ENCODE assay signal across 1 cellular context in genomic region chr7:1480670-1481069, GRCh38.
TF ChIP-seq lines count a peak whose summit lies in the region.

No MANE protein-coding gene starts in this region.

TF ChIP-seq in GM23338, 12 proteins besides CTCF, POLR2A, EP300 and RAD21 (continued from another document):
- TF ChIP-seq ZNF462 (CRISPR knock-in tag; IDR thresholded peaks at IDR 0.05) (no peak), POLR2AphosphoS5 (IDR thresholded peaks at IDR 0.05; ENCODE audit: low read depth) (no peak), REST (IDR thresholded peaks at IDR 0.05; ENCODE audit: unreplicated experiment) (no peak), EZH2phosphoT487 (IDR thresholded peaks at IDR 0.05; ENCODE audit: unreplicated experiment) (no peak), CREB1 (CRISPR knock-in tag; IDR thresholded peaks at IDR 0.05; ENCODE audit: low read depth) (no peak), EZH2 (IDR thresholded peaks at IDR 0.05; ENCODE audit: low read depth, unreplicated experiment) (no peak), STAT1 (IDR thresholded peaks at IDR 0.05; ENCODE audit: unreplicated experiment) (no peak)
